13 cellular contexts compared by ENCODE assay signal in the genomic region with DNA sequence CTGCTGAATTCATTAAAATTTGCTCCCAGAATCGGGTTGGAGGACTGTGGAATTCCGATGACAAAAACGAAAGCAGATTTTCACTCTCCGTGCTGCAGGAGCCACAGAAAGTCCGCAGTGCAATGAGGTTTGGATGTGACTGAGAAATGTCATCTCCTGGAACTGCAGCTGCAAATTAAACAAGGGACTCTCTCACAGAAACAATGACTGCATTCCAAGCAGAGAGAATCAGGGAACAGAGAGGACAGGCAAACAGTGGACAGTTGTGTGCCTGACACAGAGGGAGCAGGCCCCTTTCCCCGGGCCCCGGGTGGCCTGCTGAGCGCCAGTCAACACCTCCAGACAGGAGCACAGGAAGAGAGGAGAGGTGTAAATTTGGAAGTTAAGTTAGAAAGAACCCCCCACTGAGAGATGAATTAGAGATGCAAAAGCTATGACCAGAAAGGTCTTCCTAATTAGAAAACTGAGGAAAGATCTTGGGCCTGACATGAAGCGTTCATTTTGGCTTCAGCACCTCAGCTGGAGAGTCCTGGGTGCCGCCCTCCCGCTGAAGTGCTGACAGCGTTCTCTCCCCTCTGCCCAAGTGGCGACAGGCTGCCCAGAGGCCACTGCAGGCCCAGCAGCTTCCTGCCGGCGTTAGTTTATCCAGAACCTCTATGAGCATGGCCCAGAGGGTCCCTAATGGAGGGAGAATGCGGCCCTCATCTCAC.
A peak's percentile ranks its signal among the peaks of the same experiment; 100 is the strongest.
DNase-seq lines count a peak whose midpoint lies in the region; ATAC-seq and TF ChIP-seq lines count a peak whose summit lies in the region.
"Had no signal": no experiment of that assay in that cellular context is flagged by ENCODE, and none has a peak within 500 bp of the region (broad histone marks: within the 10 kb centered on the region; RNA-seq: fewer than 3 reads in every experiment).

No MANE protein-coding gene starts in this region.

- peak; percentile 14; the same call in 1 of the 3 replicates for ATAC-seq in RWPE2 (ENCODE audit: low read depth)
- no peak for ATAC-seq in GM21717 (IDR thresholded peaks at IDR 0.05; ENCODE audit: unreplicated experiment)
- ATAC-seq: K562; stimulated activated memory B cell treated with anti-CD40 and anti-IgM and Interleukin-4, amounts not matched to agents 10 μg/mL and 1 μg/mL and 100 μg/mL, for 72 hours had no signal

- H3K27ac Mint-ChIP-seq in neural progenitor cell: peak overlapping the region; percentile 64
- H3K27ac Mint-ChIP-seq: B cell; stimulated activated memory B cell treated with anti-CD40 and anti-IgM and Interleukin-4, amounts not matched to agents 10 μg/mL and 1 μg/mL and 100 μg/mL, for 72 hours had no signal

- peaks cover 10% of the 10 kb centered on the region for H3K27me3 Mint-ChIP-seq in neural progenitor cell (ENCODE audit: insufficient read depth, low read depth)
- H3K27me3 Mint-ChIP-seq: B cell; stimulated activated memory B cell treated with anti-CD40 and anti-IgM and Interleukin-4, amounts not matched to agents 10 μg/mL and 1 μg/mL and 100 μg/mL, for 72 hours had no signal

- H3K4me3 ChIP-seq in AG04449 (ENCODE audit: low read depth, low read length) (peak overlapping the region; percentile 28), RWPE2 (ENCODE audit: severe bottlenecking) (no peak overlapping the region), foreskin fibroblast (ENCODE audit: low read depth in 1 of 2, low read length in 2 of 2) (peak overlapping the region; percentile 34 to 42), neural progenitor cell (no peak overlapping the region)
- H3K4me3 ChIP-seq: K562 had no signal

- no peaks in the 10 kb centered on the region for H3K4me1 ChIP-seq in RWPE2 (ENCODE audit: insufficient read depth, poor library complexity, severe bottlenecking)
- peaks cover 22% of the 10 kb centered on the region for H3K4me1 ChIP-seq in neural progenitor cell

- POLR2A ChIA-PET in AG04449 (lab: Yijun Ruan, JAX): no interaction called here

- H3K9me3 ChIP-seq in RWPE2 (ENCODE audit: severe bottlenecking) (no peaks in the 10 kb centered on the region), neural progenitor cell (ENCODE audit: low read depth) (no peaks in the 10 kb centered on the region)

- peak overlapping the region; percentile 1 for H3K4me3 Mint-ChIP-seq in neural progenitor cell
- H3K4me3 Mint-ChIP-seq: B cell; stimulated activated memory B cell treated with anti-CD40 and anti-IgM and Interleukin-4, amounts not matched to agents 10 μg/mL and 1 μg/mL and 100 μg/mL, for 72 hours had no signal

- peaks cover 21% of the 10 kb centered on the region for H3F3A ChIP-seq in neural progenitor cell (ENCODE audit: low read depth)

- no peaks in the 10 kb centered on the region for H3K36me3 Mint-ChIP-seq in neural progenitor cell
- H3K36me3 Mint-ChIP-seq: stimulated activated memory B cell treated with anti-CD40 and anti-IgM and Interleukin-4, amounts not matched to agents 10 μg/mL and 1 μg/mL and 100 μg/mL, for 72 hours had no signal

- no peak for TF ChIP-seq CTCF in AG04449 (IDR thresholded peaks at IDR 0.05; ENCODE audit: insufficient read depth, low read length, missing control alignments)
- TF ChIP-seq CTCF in RWPE2 (IDR thresholded peaks at IDR 0.05; ENCODE audit: poor library complexity, severe bottlenecking): no peak
- no peak for TF ChIP-seq CTCF in foreskin fibroblast (IDR thresholded peaks at IDR 0.05; ENCODE audit: low read depth, low read length)
- no peak for TF ChIP-seq CTCF in neural progenitor cell (IDR thresholded peaks at IDR 0.05)

- CTCF ChIA-PET in AG04449 (lab: Yijun Ruan, JAX): no interaction called here

- H3K27ac ChIP-seq in RWPE2 (ENCODE audit: poor library complexity, severe bottlenecking): no peak overlapping the region
- peak overlapping the region; percentile 25 for H3K27ac ChIP-seq in neural progenitor cell

- H3K9me3 Mint-ChIP-seq in neural progenitor cell: peaks cover 5% of the 10 kb centered on the region
- H3K9me3 Mint-ChIP-seq: stimulated activated memory B cell treated with anti-CD40 and anti-IgM and Interleukin-4, amounts not matched to agents 10 μg/mL and 1 μg/mL and 100 μg/mL, for 72 hours had no signal

- H4K20me1 ChIP-seq in neural progenitor cell (ENCODE audit: low read depth): no peaks in the 10 kb centered on the region

- no peaks in the 10 kb centered on the region for H3K27me3 ChIP-seq in RWPE2 (ENCODE audit: insufficient read depth, poor library complexity, severe bottlenecking)
- no peaks in the 10 kb centered on the region for H3K27me3 ChIP-seq in neural progenitor cell

- H3K4me1 Mint-ChIP-seq in neural progenitor cell: peaks cover 42% of the 10 kb centered on the region
- H3K4me1 Mint-ChIP-seq: B cell; stimulated activated memory B cell treated with anti-CD40 and anti-IgM and Interleukin-4, amounts not matched to agents 10 μg/mL and 1 μg/mL and 100 μg/mL, for 72 hours had no signal

- H3K9ac ChIP-seq in neural progenitor cell: no peak overlapping the region

- DNase-seq in AG04449 (ENCODE audit: low read depth, low spot score): no peak
- DNase-seq in RWPE2 (ENCODE audit: low spot score): no peak
- DNase-seq in foreskin fibroblast: peak in 1 of 2 donors; percentile 42
- DNase-seq in neural progenitor cell (ENCODE audit: low spot score): peak; percentile 39
- no peak for DNase-seq in activated T-cell treated with anti-CD3 and anti-CD28 coated beads, Interleukin-2, amount 50 U/mL, for 1 hour
- no peak for DNase-seq in cerebellar cortex (ENCODE audit: low spot score)
- no peak for DNase-seq in activated CD8-positive, alpha-beta memory T cell treated with anti-CD3 and anti-CD28 coated beads, Interleukin-2, amount 50 U/mL, for 4 hours
- DNase-seq: cerebellar nuclear complex, SW 1271 had no signal

- peak overlapping the region; percentile 32 for H2AFZ ChIP-seq in neural progenitor cell (replicated peaks)

- H3K4me2 ChIP-seq in neural progenitor cell: peak overlapping the region; percentile 30

- H3K79me2 ChIP-seq in neural progenitor cell (ENCODE audit: low read depth): no peaks in the 10 kb centered on the region

- H3K36me3 ChIP-seq in RWPE2 (ENCODE audit: low read depth) (no peaks in the 10 kb centered on the region), neural progenitor cell (no peaks in the 10 kb centered on the region)

Comparison
In these comparisons a context has a peak if more than half of its experiments do, and no peak if none do; other contexts are left out.
1. H3K4me3 ChIP-seq: peak in AG04449 (single experiment) and foreskin fibroblast (2 of 2); none in RWPE2 (single experiment) and neural progenitor cell (single experiment).